26 cellular contexts compared by ENCODE assay signal in the genomic region with DNA sequence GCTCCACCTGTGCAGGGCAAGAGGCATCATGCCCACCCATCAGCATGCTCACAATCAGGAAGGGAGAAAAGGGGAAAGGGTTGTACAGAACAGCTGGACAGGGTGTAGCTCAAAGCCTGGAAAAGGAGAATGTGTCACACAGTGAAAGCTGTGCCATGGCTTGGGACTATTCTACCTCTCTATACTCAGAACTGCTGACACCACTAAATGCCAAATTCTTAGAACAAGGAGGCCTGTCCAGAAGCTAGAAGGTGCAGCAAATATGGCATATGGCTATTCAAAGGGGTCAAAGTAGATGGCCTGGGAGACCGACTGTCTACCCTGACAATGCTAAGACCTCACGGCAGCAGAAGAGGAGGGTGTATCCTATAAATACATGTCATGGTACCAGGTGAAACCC. TPM values are rescaled to one million over a fixed set of nuclear protein-coding genes. Genes with fewer than 3 reads are reported as not detected.
DNase-seq lines count a peak whose midpoint lies in the region; ATAC-seq, FAIRE-seq and TF ChIP-seq lines count a peak whose summit lies in the region.
"Had no signal": no experiment of that assay in that cellular context is flagged by ENCODE, and none has a peak within 500 bp of the region (broad histone marks: within the 10 kb centered on the region; RNA-seq: fewer than 3 reads in every experiment).

No MANE protein-coding gene starts in this region.

- peak overlapping the region; percentile 45 for H2BK20ac ChIP-seq in IMR-90 (ENCODE audit: low read depth, low read length)

- H4K8ac ChIP-seq in IMR-90 (ENCODE audit: low read depth in 2 of 2, low read length in 2 of 2) = no peak overlapping the region
- peak overlapping the region; percentile 52 for H4K8ac ChIP-seq in trophoblast cell (ENCODE audit: low read depth, low read length)

- H3K4me1 Mint-ChIP-seq in activated CD4-positive, alpha-beta memory T cell treated with anti-CD3 and anti-CD28 coated beads for 36 hours (ENCODE audit: low read depth) = peaks cover 5% of the 10 kb centered on the region

- no peak overlapping the region for H3K4me3 Mint-ChIP-seq in activated CD4-positive, alpha-beta memory T cell treated with anti-CD3 and anti-CD28 coated beads for 36 hours
- H3K4me3 Mint-ChIP-seq: activated CD8-positive, alpha-beta T cell treated with anti-CD3 and anti-CD28 coated beads, Interleukin-2, amount 10 ng/mL, durations not matched to agents 7 days and 5 days; activated naive CD4-positive, alpha-beta T cell treated with anti-CD3 and anti-CD28 coated beads, Interleukin-2, amount 50 U/mL, for 24 hours; activated T-cell treated with anti-CD3 and anti-CD28 coated beads, Interleukin-2, amount 50 U/mL, for 24 hours; natural killer cell; stimulated activated naive CD8-positive, alpha-beta T cell treated with anti-CD3 and anti-CD28 coated beads, Interleukin-15, amount 100 ng/mL, for 72 hours had no signal

- intact Hi-C loops in IMR-90 (cut with micrococcal nuclease) = no loop called here
- intact Hi-C loops in activated CD4-positive, alpha-beta memory T cell treated with anti-CD3 and anti-CD28 coated beads for 36 hours (cut with micrococcal nuclease) = no loop called here

- POLR2A ChIA-PET in IMR-90 (lab: Charles Lee; ENCODE audit: unreplicated experiment) = no interaction called here
- POLR2A ChIA-PET in activated CD4-positive, alpha-beta memory T cell treated with anti-CD3 and anti-CD28 coated beads for 36 hours (lab: Charles Lee) = no interaction called here

- H3K9ac ChIP-seq in IMR-90 (ENCODE audit: low read depth, low read length) = no peak overlapping the region
- H3K9ac ChIP-seq in trophoblast cell (ENCODE audit: low read length) = no peak overlapping the region
- H3K9ac ChIP-seq: parathyroid adenoma had no signal

- dilution Hi-C loops in IMR-90 (cut with HindIII; ENCODE audit: low sequenced_read_pairs, unreplicated experiment) = no loop called here

- no peak for TF ChIP-seq RAD21 in IMR-90 (IDR thresholded peaks at IDR 0.05; ENCODE audit: low read length)

- in situ Hi-C loops in IMR-90 (cut with MboI; ENCODE audit: low sequenced_read_pairs) = no loop called here

- H3K27me3 ChIP-seq in IMR-90 (ENCODE audit: control insufficient read depth, insufficient read depth, low read length) (no peaks in the 10 kb centered on the region), bronchial epithelial cell (ENCODE audit: control insufficient read depth, insufficient read depth, low read length) (no peaks in the 10 kb centered on the region), trophoblast cell (ENCODE audit: insufficient read depth, low read length) (no peaks in the 10 kb centered on the region)
- H3K27me3 ChIP-seq: colonic mucosa, upper lobe of left lung had no signal

- ATAC-seq in IMR-90 (ENCODE audit: low read depth) (no peak), GM18858 (IDR thresholded peaks at IDR 0.05; ENCODE audit: unreplicated experiment) (no peak), HG02759 (IDR thresholded peaks at IDR 0.05; ENCODE audit: unreplicated experiment) (no peak)
- ATAC-seq: activated CD8-positive, alpha-beta T cell treated with anti-CD3 and anti-CD28 coated beads, Interleukin-2, amount 10 ng/mL, durations not matched to agents 7 days and 5 days; natural killer cell; stimulated activated naive CD8-positive, alpha-beta T cell treated with anti-CD3 and anti-CD28 coated beads, Interleukin-15, amount 100 ng/mL, for 72 hours had no signal

- H3K79me1 ChIP-seq in IMR-90 (ENCODE audit: low read depth in 1 of 2, low read length in 2 of 2) (peaks cover 0 to 4% of the 10 kb centered on the region in 2 experiments; a peak in 1 of 4 replicates), trophoblast cell (ENCODE audit: low read length) (peaks cover 20% of the 10 kb centered on the region)

- no peaks in the 10 kb centered on the region for H3K9me3 ChIP-seq in IMR-90 (ENCODE audit: control insufficient read depth, insufficient read depth, low read length)
- no peaks in the 10 kb centered on the region for H3K9me3 ChIP-seq in trophoblast cell (ENCODE audit: insufficient read depth, low read depth, low read length)
- H3K9me3 ChIP-seq: colonic mucosa, upper lobe of left lung had no signal

- H3K23ac ChIP-seq in IMR-90 (ENCODE audit: low read depth, low read length) = no peak overlapping the region
- no peak overlapping the region for H3K23ac ChIP-seq in trophoblast cell (ENCODE audit: low read length)

- H3K4me2 ChIP-seq in IMR-90 (ENCODE audit: low read depth, low read length) (no peak overlapping the region), trophoblast cell (ENCODE audit: low read length) (no peak overlapping the region)

- H3K36me3 Mint-ChIP-seq in activated CD4-positive, alpha-beta memory T cell treated with anti-CD3 and anti-CD28 coated beads for 36 hours = peaks cover 56% of the 10 kb centered on the region

- no peak overlapping the region for H3K4me3 ChIP-seq in IMR-90 (ENCODE audit: insufficient read depth, low read depth, low read length)
- H3K4me3 ChIP-seq in bronchial epithelial cell (ENCODE audit: low read depth, low read length) = no peak overlapping the region
- no peak overlapping the region for H3K4me3 ChIP-seq in trophoblast cell (ENCODE audit: low read depth, low read length)
- H3K4me3 ChIP-seq: colonic mucosa, lung, upper lobe of left lung had no signal

- H2AK9ac ChIP-seq in IMR-90 (replicated peaks; ENCODE audit: low read depth, low read length, poor library complexity) = no peak overlapping the region

- no TSS peak for BruUV-seq in IMR-90 (replicated peaks; lab: Mats Ljungman, UMichigan)

- H3K27me3 Mint-ChIP-seq in activated CD4-positive, alpha-beta memory T cell treated with anti-CD3 and anti-CD28 coated beads for 36 hours = no peaks in the 10 kb centered on the region
- H3K27me3 Mint-ChIP-seq: activated naive CD4-positive, alpha-beta T cell treated with anti-CD3 and anti-CD28 coated beads, Interleukin-2, amount 50 U/mL, for 24 hours; activated T-cell treated with anti-CD3 and anti-CD28 coated beads, Interleukin-2, amount 50 U/mL, for 24 hours; stimulated activated naive CD8-positive, alpha-beta T cell treated with anti-CD3 and anti-CD28 coated beads, Interleukin-15, amount 100 ng/mL, for 72 hours had no signal

- H3K18ac ChIP-seq in IMR-90 (ENCODE audit: low read depth, low read length) (no peak overlapping the region), trophoblast cell (ENCODE audit: low read length) (peak overlapping the region; percentile 79)

- no peak for DNase-seq in IMR-90
- DNase-seq in bronchial epithelial cell (ENCODE audit: low read depth) = peak; percentile 39
- DNase-seq in trophoblast cell = no peak
- DNase-seq in activated CD4-positive, alpha-beta memory T cell treated with anti-CD3 and anti-CD28 coated beads for 36 hours = no peak
- DNase-seq: activated CD8-positive, alpha-beta T cell treated with anti-CD3 and anti-CD28 coated beads, Interleukin-2, amount 10 ng/mL, durations not matched to agents 7 days and 5 days; activated T-cell treated with anti-CD3 and anti-CD28 coated beads, Interleukin-2, amount 50 U/mL, for 24 hours; AML-193; colonic mucosa; DMS79 treated with DMSO at 0.1 percent for 48 hours; hypothalamus; MM.1S; natural killer cell; NCI-H1436 treated with DMSO at 0.1 percent for 48 hours; NCI-H2171; NCI-H748 treated with DMSO at 0.1 percent for 48 hours; SIG-M5; stimulated activated CD4-positive, alpha-beta T cell treated with anti-CD3 and anti-CD28 coated beads, Interleukin-2, amount 100 ng/mL, for 48 hours; stimulated activated naive CD8-positive, alpha-beta T cell treated with anti-CD3 and anti-CD28 coated beads, Interleukin-15, amount 100 ng/mL, for 72 hours; T-helper 2 cell had no signal

- TF ChIP-seq CTCF in IMR-90 (conservative IDR thresholded peaks at IDR 0.05; ENCODE audit: low read depth, low read length) = no peak
- no peak for TF ChIP-seq CTCF in bronchial epithelial cell (IDR thresholded peaks at IDR 0.05; ENCODE audit: insufficient read depth, low read length, severe bottlenecking)

- H3K4ac ChIP-seq in IMR-90 (ENCODE audit: low read depth, low read length) (peak overlapping the region; percentile 21), trophoblast cell (ENCODE audit: low read depth, low read length) (peak overlapping the region; percentile 71)

- H3K27ac ChIP-seq in IMR-90 (ENCODE audit: insufficient read depth, low read length) (no peak overlapping the region), trophoblast cell (ENCODE audit: low read depth, low read length) (peak overlapping the region; percentile 91)
- H3K27ac ChIP-seq: colonic mucosa, parathyroid adenoma, upper lobe of left lung had no signal

- H2AK5ac ChIP-seq in IMR-90 (ENCODE audit: low read depth, low read length) (no peak overlapping the region; the same call in 1 of the 2 replicates), trophoblast cell (ENCODE audit: low read length) (peak overlapping the region; percentile 89)

- no peaks in the 10 kb centered on the region for H4K20me1 ChIP-seq in IMR-90 (ENCODE audit: insufficient read depth, low read length)

- H3K56ac ChIP-seq in IMR-90 (ENCODE audit: extremely low read depth, insufficient read depth, low read length) = no peak overlapping the region

- H3K9me1 ChIP-seq in IMR-90 (ENCODE audit: insufficient read depth, low read length) = peaks cover 7% of the 10 kb centered on the region

- no peak overlapping the region for H4K12ac ChIP-seq in trophoblast cell (ENCODE audit: low read depth, low read length)

- WGBS in IMR-90 (ENCODE audit: extremely low coverage in 2 of 2, insufficient read length in 1 of 2), 2 experiments = no CpG with 5 or more reads among the region's 2 CpGs
- WGBS in trophoblast cell (ENCODE audit: extremely low coverage, insufficient coverage, insufficient read length) = no CpG with 5 or more reads among the region's 2 CpGs

- H2BK120ac ChIP-seq in IMR-90 (ENCODE audit: low read depth, low read length) (peak overlapping the region; percentile 39; the same call in 1 of the 2 replicates), trophoblast cell (ENCODE audit: insufficient read depth, low read length, poor library complexity) (peak overlapping the region; percentile 81)

- no peak overlapping the region for H2BK5ac ChIP-seq in IMR-90 (ENCODE audit: low read depth, low read length, poor library complexity, severe bottlenecking)
- peak overlapping the region; percentile 63 for H2BK5ac ChIP-seq in trophoblast cell (ENCODE audit: low read depth, low read length, poor library complexity)

- no peaks in the 10 kb centered on the region for H3K79me2 ChIP-seq in trophoblast cell (ENCODE audit: control insufficient read depth, insufficient read depth, low read length, poor library complexity)
- H3K79me2 ChIP-seq: parathyroid adenoma had no signal

- H3K36me3 ChIP-seq in IMR-90 (ENCODE audit: control insufficient read depth, insufficient read depth, low read length) (peaks cover 44% of the 10 kb centered on the region), bronchial epithelial cell (ENCODE audit: control insufficient read depth, insufficient read depth, low read length) (peaks cover 23% of the 10 kb centered on the region), trophoblast cell (ENCODE audit: control insufficient read depth in 1 of 2, insufficient read depth in 2 of 2, low read length in 2 of 2) (peaks cover 23 to 38% of the 10 kb centered on the region in 2 experiments)

- H3K14ac ChIP-seq in IMR-90 (replicated peaks; ENCODE audit: low read depth, low read length) (0 out of 2 replicates have a peak overlapping the region, but pooled peaks have one; percentile 45), trophoblast cell (ENCODE audit: low read length) (peak overlapping the region; percentile 86)

- H4K5ac ChIP-seq in IMR-90 (ENCODE audit: low read depth, low read length) = no peak overlapping the region

- H4K91ac ChIP-seq in IMR-90 (ENCODE audit: insufficient read depth, low read depth, low read length) (no peak overlapping the region), trophoblast cell (ENCODE audit: low read depth, low read length) (peak overlapping the region; percentile 93)

- H3K4me1 ChIP-seq in IMR-90 (ENCODE audit: control insufficient read depth, insufficient read depth, low read length) (no peaks in the 10 kb centered on the region), trophoblast cell (ENCODE audit: control insufficient read depth in 1 of 2, insufficient read depth in 2 of 2, low read length in 2 of 2) (peaks cover 15 to 19% of the 10 kb centered on the region in 2 experiments)
- H3K4me1 ChIP-seq: colonic mucosa, parathyroid adenoma had no signal

- peak overlapping the region; percentile 95 for H2BK12ac ChIP-seq in trophoblast cell (ENCODE audit: low read length)

- H2AFZ ChIP-seq in IMR-90 (replicated peaks; ENCODE audit: low read length, poor library complexity) (no peak overlapping the region), trophoblast cell (ENCODE audit: insufficient read depth, low read length, poor library complexity) (no peak overlapping the region)
- H2AFZ ChIP-seq: parathyroid adenoma had no signal

- no peak overlapping the region for H3K27ac Mint-ChIP-seq in activated CD4-positive, alpha-beta memory T cell treated with anti-CD3 and anti-CD28 coated beads for 36 hours
- H3K27ac Mint-ChIP-seq: activated CD8-positive, alpha-beta T cell treated with anti-CD3 and anti-CD28 coated beads, Interleukin-2, amount 10 ng/mL, durations not matched to agents 7 days and 5 days; activated naive CD4-positive, alpha-beta T cell treated with anti-CD3 and anti-CD28 coated beads, Interleukin-2, amount 50 U/mL, for 24 hours; activated T-cell treated with anti-CD3 and anti-CD28 coated beads, Interleukin-2, amount 50 U/mL, for 24 hours; natural killer cell; stimulated activated naive CD8-positive, alpha-beta T cell treated with anti-CD3 and anti-CD28 coated beads, Interleukin-15, amount 100 ng/mL, for 72 hours had no signal

- no peak for FAIRE-seq in bronchial epithelial cell (lab: Jason Lieb, UNC)
- FAIRE-seq: endometrium had no signal

- H2BK15ac ChIP-seq in IMR-90 (ENCODE audit: low read depth, low read length) = no peak overlapping the region

- CTCF ChIA-PET in IMR-90 (lab: Yijun Ruan, JAX) = no interaction called here
- CTCF ChIA-PET in activated CD4-positive, alpha-beta memory T cell treated with anti-CD3 and anti-CD28 coated beads for 36 hours (lab: Charles Lee) = interaction anchor here (0.9 kb wide), 1 partner anchor 87 kb away, joined by 3 read pairs; no protein-coding TSS in a partner anchor

- no peak for TF ChIP-seq POLR2A in IMR-90 (IDR thresholded peaks at IDR 0.05; ENCODE audit: low read depth, low read length)

- no peaks in the 10 kb centered on the region for H3K9me3 Mint-ChIP-seq in activated CD4-positive, alpha-beta memory T cell treated with anti-CD3 and anti-CD28 coated beads for 36 hours
- H3K9me3 Mint-ChIP-seq: activated naive CD4-positive, alpha-beta T cell treated with anti-CD3 and anti-CD28 coated beads, Interleukin-2, amount 50 U/mL, for 24 hours; activated T-cell treated with anti-CD3 and anti-CD28 coated beads, Interleukin-2, amount 50 U/mL, for 24 hours; natural killer cell; stimulated activated naive CD8-positive, alpha-beta T cell treated with anti-CD3 and anti-CD28 coated beads, Interleukin-15, amount 100 ng/mL, for 72 hours had no signal

RNA-seq across cellular contexts. Expression of a gene that starts 12.8 kb away (rescaled TPM):
- 15.8 and 18.1 TPM in 2 replicates for total RNA-seq in IMR-90 (2012; rRNA removed)
- 19.0 and 19.5 TPM in 2 replicates for polyA plus RNA-seq in IMR-90 (2012; rRNA removed)
- 7.0 and 11.5 TPM in 2 replicates for polyA plus RNA-seq in IMR-90 (2012; cell fraction: cytosol; rRNA removed)
- 44.9 and 55.6 TPM in 2 replicates for polyA plus RNA-seq in IMR-90 (2012; cell fraction: nucleus; rRNA removed; ENCODE audit: low replicate concordance)
- 28.3 and 29.5 TPM in 2 replicates for total RNA-seq in bronchial epithelial cell
- polyA plus RNA-seq in trophoblast cell (2013) = 22.6 and 24.1 TPM in 2 replicates
- 10 to 100 TPM; 41.7 to 44.3 TPM for total RNA-seq in activated CD4-positive, alpha-beta memory T cell treated with anti-CD3 and anti-CD28 coated beads for 36 hours

RNA-seq across cellular contexts. Expression of a gene that starts 12.9 kb away (rescaled TPM):
- 24.0 and 28.6 TPM in 2 replicates for total RNA-seq in IMR-90 (2012; rRNA removed)
- polyA plus RNA-seq in IMR-90 (2012; rRNA removed) = 15.7 and 18.3 TPM in 2 replicates
- polyA plus RNA-seq in IMR-90 (2012; cell fraction: cytosol; rRNA removed) = 3.6 and 16.7 TPM in 2 replicates
- polyA plus RNA-seq in IMR-90 (2012; cell fraction: nucleus; rRNA removed; ENCODE audit: low replicate concordance) = 1.9 and 12.8 TPM in 2 replicates
- 13.3 and 26.6 TPM in 2 replicates for total RNA-seq in bronchial epithelial cell
- polyA plus RNA-seq in trophoblast cell (2013) = 15.4 and 15.8 TPM in 2 replicates
- total RNA-seq in activated CD4-positive, alpha-beta memory T cell treated with anti-CD3 and anti-CD28 coated beads for 36 hours = 10 to 100 TPM; 20.6 to 22.0 TPM

RNA-seq across cellular contexts. Expression of a gene that starts 41.5 kb away (rescaled TPM):
- 37.5 and 43.2 TPM in 2 replicates for total RNA-seq in IMR-90 (2012; rRNA removed)
- 22.5 and 23.6 TPM in 2 replicates for polyA plus RNA-seq in IMR-90 (2012; rRNA removed)
- polyA plus RNA-seq in IMR-90 (2012; cell fraction: cytosol; rRNA removed) = 16.0 and 16.7 TPM in 2 replicates
- 35.1 and 48.4 TPM in 2 replicates for polyA plus RNA-seq in IMR-90 (2012; cell fraction: nucleus; rRNA removed; ENCODE audit: low replicate concordance)
- total RNA-seq in bronchial epithelial cell = 30.9 and 36.9 TPM in 2 replicates
- polyA plus RNA-seq in trophoblast cell (2013) = 27.7 and 27.8 TPM in 2 replicates
- total RNA-seq in activated CD4-positive, alpha-beta memory T cell treated with anti-CD3 and anti-CD28 coated beads for 36 hours = 10 to 100 TPM; 41.1 to 43.0 TPM

RNA-seq across cellular contexts. Expression of a gene that starts 41.7 kb away (rescaled TPM):
- 1.1 and 1.3 TPM in 2 replicates for total RNA-seq in IMR-90 (2012; rRNA removed)
- polyA plus RNA-seq in IMR-90 (2012; rRNA removed) = 1.3 and 1.4 TPM in 2 replicates
- polyA plus RNA-seq in IMR-90 (2012; cell fraction: cytosol; rRNA removed) = 0.71 and 1.7 TPM in 2 replicates
- polyA plus RNA-seq in IMR-90 (2012; cell fraction: nucleus; rRNA removed; ENCODE audit: low replicate concordance) = 0.63 and 1.0 TPM in 2 replicates
- total RNA-seq in bronchial epithelial cell = 3.4 and 3.8 TPM in 2 replicates
- polyA plus RNA-seq in trophoblast cell (2013) = 9.5 and 9.9 TPM in 2 replicates
- total RNA-seq in activated CD4-positive, alpha-beta memory T cell treated with anti-CD3 and anti-CD28 coated beads for 36 hours = 1 to 10 TPM; 9.2 to 10.0 TPM
